ENCODE assay signal across 13 cellular contexts in genomic region chr5:150428978-150429377, GRCh38.
"Had no signal": no experiment of that assay in that cellular context is flagged by ENCODE, and none has a peak within 500 bp of the region (broad histone marks: within the 10 kb centered on the region; RNA-seq: fewer than 3 reads in every experiment).

No MANE protein-coding gene starts in this region.

- H3K9me3 ChIP-seq: breast epithelium, esophagus muscularis mucosa, ovary, upper lobe of right lung had no signal

- H3K36me3 Mint-ChIP-seq: activated naive CD8-positive, alpha-beta T cell treated with anti-CD3 and anti-CD28 coated beads, Interleukin-2, amount 10 ng/mL, durations not matched to agents 7 days and 5 days had no signal

- H3K4me1 ChIP-seq: breast epithelium, upper lobe of right lung had no signal

- H3K27me3 Mint-ChIP-seq: activated CD8-positive, alpha-beta T cell treated with anti-CD3 and anti-CD28 coated beads for 36 hours had no signal

- H3K27ac ChIP-seq: ovary had no signal

- H3K27me3 ChIP-seq: breast epithelium, esophagus muscularis mucosa, ovary, upper lobe of right lung had no signal

- DNase-seq: activated CD4-positive, alpha-beta T cell treated with anti-CD3 and anti-CD28 coated beads for 4 hours; activated CD8-positive, alpha-beta memory T cell treated with anti-CD3 and anti-CD28 coated beads, Interleukin-2, amount 50 U/mL, for 4 hours; activated CD8-positive, alpha-beta T cell treated with anti-CD3 and anti-CD28 coated beads for 36 hours; activated naive CD8-positive, alpha-beta T cell treated with anti-CD3 and anti-CD28 coated beads, Interleukin-2, amount 10 ng/mL, durations not matched to agents 7 days and 5 days; activated T-cell treated with anti-CD3 and anti-CD28 coated beads, Interleukin-2, amount 50 U/mL, for 72 hours; aorta; T-helper 9 cell; upper lobe of right lung; WERI-Rb-1 had no signal

- H3K27ac Mint-ChIP-seq: activated CD8-positive, alpha-beta T cell treated with anti-CD3 and anti-CD28 coated beads for 36 hours; activated naive CD8-positive, alpha-beta T cell treated with anti-CD3 and anti-CD28 coated beads, Interleukin-2, amount 10 ng/mL, durations not matched to agents 7 days and 5 days; activated T-cell treated with anti-CD3 and anti-CD28 coated beads, Interleukin-2, amount 50 U/mL, for 72 hours had no signal

- H3K9me3 Mint-ChIP-seq: activated CD8-positive, alpha-beta T cell treated with anti-CD3 and anti-CD28 coated beads for 36 hours; activated naive CD8-positive, alpha-beta T cell treated with anti-CD3 and anti-CD28 coated beads, Interleukin-2, amount 10 ng/mL, durations not matched to agents 7 days and 5 days; activated T-cell treated with anti-CD3 and anti-CD28 coated beads, Interleukin-2, amount 50 U/mL, for 72 hours; neural crest cell had no signal

- H3K4me3 ChIP-seq: esophagus muscularis mucosa, ovary, upper lobe of right lung had no signal

- H3K36me3 ChIP-seq: breast epithelium, esophagus muscularis mucosa, ovary, upper lobe of right lung, WERI-Rb-1 had no signal

- H3K4me3 Mint-ChIP-seq: activated CD8-positive, alpha-beta T cell treated with anti-CD3 and anti-CD28 coated beads for 36 hours; activated naive CD8-positive, alpha-beta T cell treated with anti-CD3 and anti-CD28 coated beads, Interleukin-2, amount 10 ng/mL, durations not matched to agents 7 days and 5 days; activated T-cell treated with anti-CD3 and anti-CD28 coated beads, Interleukin-2, amount 50 U/mL, for 72 hours; neural crest cell had no signal
